22 cellular contexts compared by ENCODE assay signal in genomic region chr12:16553457-16553856, GRCh38. TPM values are rescaled to one million over a fixed set of nuclear protein-coding genes. Genes with fewer than 3 reads are reported as not detected.
"Had no signal": no experiment of that assay in that cellular context is flagged by ENCODE, and none has a peak within 500 bp of the region (broad histone marks: within the 10 kb centered on the region; RNA-seq: fewer than 3 reads in every experiment).

No MANE protein-coding gene starts in this region.

- H3K27ac ChIP-seq: colonic mucosa, esophagus muscularis mucosa, heart left ventricle, lower lobe of right lung, neural progenitor cell, tibial artery, uterus had no signal

- H3K27ac Mint-ChIP-seq: activated T-helper 17 cell treated with anti-CD3 and anti-CD28 coated beads, Interleukin-2, amount 50 U/mL, for 72 hours; immature natural killer cell; naive B cell; neural progenitor cell; stimulated activated naive B cell treated with anti-CD40 and anti-IgM and Interleukin-4, amounts not matched to agents 10 μg/mL and 1 μg/mL and 100 μg/mL, for 72 hours had no signal

- H3K4me3 Mint-ChIP-seq: activated T-helper 17 cell treated with anti-CD3 and anti-CD28 coated beads, Interleukin-2, amount 50 U/mL, for 72 hours; immature natural killer cell; naive B cell; neural progenitor cell; stimulated activated naive B cell treated with anti-CD40 and anti-IgM and Interleukin-4, amounts not matched to agents 10 μg/mL and 1 μg/mL and 100 μg/mL, for 72 hours had no signal

- H3K4me1 ChIP-seq: colonic mucosa, heart left ventricle, lower lobe of right lung, tibial artery, uterus had no signal

- H3K9me3 Mint-ChIP-seq: neural progenitor cell had no signal

- H3K4me3 ChIP-seq: colonic mucosa, esophagus muscularis mucosa, heart left ventricle, lower lobe of right lung, neural progenitor cell, tibial artery, uterus had no signal

- H3K4me2 ChIP-seq: neural progenitor cell had no signal

- H3K36me3 Mint-ChIP-seq: immature natural killer cell; naive B cell; stimulated activated naive B cell treated with anti-CD40 and anti-IgM and Interleukin-4, amounts not matched to agents 10 μg/mL and 1 μg/mL and 100 μg/mL, for 72 hours had no signal

- H3K9me3 ChIP-seq: colonic mucosa, esophagus muscularis mucosa, heart left ventricle, lower lobe of right lung, tibial artery, uterus had no signal

- H3K9ac ChIP-seq: neural progenitor cell had no signal

- H3K36me3 ChIP-seq: colonic mucosa, heart left ventricle, neural progenitor cell, tibial artery, uterus had no signal

- H2AFZ ChIP-seq: neural progenitor cell had no signal

- DNase-seq: activated CD4-positive, alpha-beta T cell treated with anti-CD3 and anti-CD28 coated beads, Interleukin-2, amount 50 U/mL, for 4 hours; activated CD4-positive, CD25-positive, alpha-beta regulatory T cell treated with anti-CD3 and anti-CD28 coated beads, Interleukin-2, amount 50 U/mL, for 72 hours; activated naive CD4-positive, alpha-beta T cell treated with Interleukin-2 at 50 U/mL for 16 hours; activated T-cell treated with anti-CD3 and anti-CD28 coated beads for 4 hours; aorta; colonic mucosa; heart left ventricle; immature natural killer cell; left cardiac atrium; lower lobe of right lung; midbrain; naive B cell; stimulated activated CD4-positive, alpha-beta T cell treated with anti-CD3 and anti-CD28 coated beads, Interleukin-15, amount 100 ng/mL, for 24 hours; stimulated activated CD4-positive, alpha-beta T cell treated with anti-CD3 and anti-CD28 coated beads, Interleukin-4, amount 100 ng/mL, for 1 hour; stimulated activated naive B cell treated with anti-CD40 and anti-IgM and Interleukin-4, amounts not matched to agents 10 μg/mL and 1 μg/mL and 100 μg/mL, for 72 hours; T1000; tibial artery; uterus had no signal

- H3K27me3 ChIP-seq: colonic mucosa, esophagus muscularis mucosa, heart left ventricle, neural progenitor cell, tibial artery, uterus had no signal

- H3K4me1 Mint-ChIP-seq: activated T-helper 17 cell treated with anti-CD3 and anti-CD28 coated beads, Interleukin-2, amount 50 U/mL, for 72 hours; immature natural killer cell; naive B cell; stimulated activated naive B cell treated with anti-CD40 and anti-IgM and Interleukin-4, amounts not matched to agents 10 μg/mL and 1 μg/mL and 100 μg/mL, for 72 hours had no signal

- H3K27me3 Mint-ChIP-seq: activated T-helper 17 cell treated with anti-CD3 and anti-CD28 coated beads, Interleukin-2, amount 50 U/mL, for 72 hours; naive B cell; stimulated activated naive B cell treated with anti-CD40 and anti-IgM and Interleukin-4, amounts not matched to agents 10 μg/mL and 1 μg/mL and 100 μg/mL, for 72 hours had no signal

RNA-seq across cellular contexts. Expression of gene LMO3, which starts 52.5 kb away (rescaled TPM):
- total RNA-seq: activated T-helper 17 cell treated with anti-CD3 and anti-CD28 coated beads, Interleukin-2, amount 50 U/mL, for 72 hours; renal cortical epithelial cell had no signal
- polyA plus RNA-seq: immature natural killer cell had no signal
